In the genomic region with DNA sequence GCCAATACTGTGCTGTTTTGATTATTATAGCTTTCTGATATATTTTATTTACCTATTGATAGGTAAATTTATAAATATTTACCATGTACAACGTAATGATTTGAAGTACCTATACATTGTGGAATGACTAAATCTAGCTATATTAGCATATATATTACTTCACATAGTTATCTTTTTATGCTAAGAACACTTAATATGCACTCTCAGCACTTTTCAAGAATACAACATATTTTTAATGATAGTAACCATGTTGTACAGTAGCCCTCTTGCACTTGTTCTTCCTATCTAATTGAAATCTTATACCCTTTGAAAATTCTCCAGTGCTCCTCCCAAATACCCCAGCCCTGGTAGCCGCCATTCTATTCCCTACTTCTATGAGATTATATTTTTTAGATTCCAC, we compare ENCODE assay signal across 24 cellular contexts.
DNase-seq lines count a peak whose midpoint lies in the region; ATAC-seq, FAIRE-seq and TF ChIP-seq lines count a peak whose summit lies in the region.
"Had no signal": no experiment of that assay in that cellular context is flagged by ENCODE, and none has a peak within 500 bp of the region (broad histone marks: within the 10 kb centered on the region; RNA-seq: fewer than 3 reads in every experiment).

No MANE protein-coding gene starts in this region.

- in situ Hi-C loops in HepG2 (cut with HindIII; ENCODE audit: extremely low pct_ligation_motif_present, low pct_unique_long_range_greater_than_20kb), result no loop called here
- in situ Hi-C loops in K562 (cut with MboI), result no loop called here

- ATAC-seq in HepG2 (no peak), right lobe of liver (no peak), K562 (no peak), HG02981 (IDR thresholded peaks at IDR 0.05; ENCODE audit: unreplicated experiment) (no peak)
- ATAC-seq: GM12878 had no signal

- TF ChIP-seq RAD21 in HepG2 (CRISPR knock-in tag; IDR thresholded peaks at IDR 0.05), result no peak
- TF ChIP-seq RAD21 in K562 (CRISPR knock-in tag; conservative IDR thresholded peaks at IDR 0.05 in 1 of 2, IDR thresholded peaks at IDR 0.05 in 1 of 2), result no peak

- H3K79me2 ChIP-seq in HepG2 (ENCODE audit: insufficient read depth, low read length) (no peaks in the 10 kb centered on the region), K562 (ENCODE audit: control insufficient read depth, insufficient read depth, low read length) (no peaks in the 10 kb centered on the region)

- H3K9me3 ChIP-seq in HepG2 (ENCODE audit: low read length), result peaks cover 83% of the 10 kb centered on the region
- H3K9me3 ChIP-seq in right lobe of liver, result peaks cover 0 to 6% (median 0%) of the 10 kb centered on the region in 4 donors
- no peaks in the 10 kb centered on the region for H3K9me3 ChIP-seq in K562 (replicated peaks; ENCODE audit: control insufficient read depth, insufficient read depth, low read depth, low read length)
- no peaks in the 10 kb centered on the region for H3K9me3 ChIP-seq in ascending aorta
- H3K9me3 ChIP-seq: BE2C, BLaER1 had no signal

- TF ChIP-seq CTCF in HepG2 (CRISPR knock-in tag; IDR thresholded peaks at IDR 0.05), result no peak
- no peak for TF ChIP-seq CTCF in right lobe of liver (IDR thresholded peaks at IDR 0.05)
- TF ChIP-seq CTCF in K562 (IDR thresholded peaks at IDR 0.05 in 2 of 3, conservative IDR thresholded peaks at IDR 0.05 in 1 of 3; ENCODE audit: insufficient read depth in 2 of 3, low read depth in 1 of 3, low read length in 3 of 3), result no peak
- no peak for TF ChIP-seq CTCF in ascending aorta (IDR thresholded peaks at IDR 0.05)

- H2AFZ ChIP-seq in HepG2 (ENCODE audit: low read length), result no peak overlapping the region
- no peak overlapping the region for H2AFZ ChIP-seq in K562 (ENCODE audit: low read depth, low read length)

- H3K4me1 ChIP-seq in HepG2 (ENCODE audit: insufficient read depth, low read length) (no peaks in the 10 kb centered on the region), right lobe of liver (no peaks in the 10 kb centered on the region), K562 (replicated peaks in 1 of 2; ENCODE audit: control insufficient read depth in 2 of 2, insufficient read depth in 2 of 2, low read length in 2 of 2) (no peaks in the 10 kb centered on the region), ascending aorta (no peaks in the 10 kb centered on the region)
- H3K4me1 ChIP-seq: BE2C, BLaER1 had no signal

- intact Hi-C loops in HepG2 (cut with micrococcal nuclease; ENCODE audit: unreplicated experiment) (no loop called here), right lobe of liver (cut with DNase I) (no loop called here), K562 (cut with micrococcal nuclease) (no loop called here), ascending aorta (cut with DNase I) (no loop called here)

- H4K20me1 ChIP-seq in HepG2 (ENCODE audit: insufficient read depth, low read length) (no peaks in the 10 kb centered on the region), K562 (replicated peaks; ENCODE audit: control insufficient read depth, insufficient read depth, low read length) (no peaks in the 10 kb centered on the region)
- H4K20me1 ChIP-seq: BLaER1 had no signal

- TF ChIP-seq EP300 in HepG2 (IDR thresholded peaks at IDR 0.05; ENCODE audit: low read depth in 2 of 2, low read length in 2 of 2), result no peak
- TF ChIP-seq EP300 in HepG2 (CRISPR knock-in tag; IDR thresholded peaks at IDR 0.05; ENCODE audit: borderline replicate concordance), result no peak
- no peak for TF ChIP-seq EP300 in K562 (IDR thresholded peaks at IDR 0.05; ENCODE audit: low read length)

- WGBS in HepG2 (ENCODE audit: low lambda C conversion rate), result 2% methylated on average over 2 of the region's 2 CpGs
- 56% methylated on average over 2 of the region's 2 CpGs for WGBS in right lobe of liver (ENCODE audit: insufficient coverage, low coverage, low lambda C conversion rate, missing lambda C conversion rate)
- 4% methylated on average over 2 of the region's 2 CpGs for WGBS in K562 (ENCODE audit: insufficient coverage, low coverage, missing lambda C conversion rate)

- H3K9ac ChIP-seq in HepG2 (ENCODE audit: insufficient read depth, low read depth, low read length) (no peak overlapping the region), K562 (ENCODE audit: insufficient read depth in 1 of 2, low read depth in 2 of 2, low read length in 2 of 2) (no peak overlapping the region)
- H3K9ac ChIP-seq: BLaER1 had no signal

- H3K4me2 ChIP-seq in HepG2 (ENCODE audit: low read depth, low read length) (no peak overlapping the region), K562 (ENCODE audit: insufficient read depth, low read length) (no peak overlapping the region)
- H3K4me2 ChIP-seq: BLaER1 had no signal

- CTCF ChIA-PET in HepG2 (lab: Yijun Ruan, JAX; ENCODE audit: low intra/inter-chr PET ratio, low total read pairs), result no interaction called here
- CTCF ChIA-PET in K562 (lab: Yijun Ruan, JAX; ENCODE audit: low intra/inter-chr PET ratio), result no interaction called here

- no peaks in the 10 kb centered on the region for H3K9me1 ChIP-seq in K562 (ENCODE audit: control insufficient read depth, insufficient read depth, low read length)

- H3K4me3 ChIP-seq in HepG2 (replicated peaks in 1 of 3; ENCODE audit: insufficient read depth in 1 of 3, low read depth in 2 of 3, low read length in 3 of 3), result no peak overlapping the region
- no peak overlapping the region for H3K4me3 ChIP-seq in right lobe of liver
- H3K4me3 ChIP-seq in K562, result no peak overlapping the region
- no peak overlapping the region for H3K4me3 ChIP-seq in ascending aorta
- H3K4me3 ChIP-seq: BLaER1, GM12878 had no signal

- H3K36me3 ChIP-seq in HepG2 (replicated peaks in 1 of 2; ENCODE audit: control insufficient read depth in 1 of 2, insufficient read depth in 2 of 2, low read length in 2 of 2) (no peaks in the 10 kb centered on the region), right lobe of liver (no peaks in the 10 kb centered on the region), K562 (ENCODE audit: control insufficient read depth, insufficient read depth, low read length) (no peaks in the 10 kb centered on the region), ascending aorta (no peaks in the 10 kb centered on the region)
- H3K36me3 ChIP-seq: BE2C, BLaER1 had no signal

- DNase-seq in HepG2 (ENCODE audit: low spot score), result no peak
- DNase-seq in right lobe of liver, result no peak
- no peak for DNase-seq in K562 (ENCODE audit: extremely low read depth in 1 of 4, low spot score in 3 of 4)
- no peak for DNase-seq in ascending aorta (ENCODE audit: low spot score in 2 of 2)
- DNase-seq: ACHN; BE2C; C1 segment of cervical spinal cord; CD4-positive, alpha-beta memory T cell; CD4-positive, CD25-positive, alpha-beta regulatory T cell; CD8-positive, alpha-beta memory T cell; COR-L47; DMS 273 treated with DMSO at 0.1 percent for 48 hours; DMS153; DMS53; DMS79; DND-41; EL; GDM1 had no signal

- FAIRE-seq in HepG2 (lab: Jason Lieb, UNC), result no peak
- no peak for FAIRE-seq in K562 (lab: Jason Lieb, UNC)
- FAIRE-seq: GM12878, GM12892, GM18507 had no signal

- no peak for TF ChIP-seq POLR2A in HepG2 (IDR thresholded peaks at IDR 0.05; ENCODE audit: insufficient read depth in 1 of 2, low read depth in 2 of 2, low read length in 2 of 2)
- TF ChIP-seq POLR2A in right lobe of liver (IDR thresholded peaks at IDR 0.05), result no peak
- TF ChIP-seq POLR2A in K562 (conservative IDR thresholded peaks at IDR 0.05), result no peak

- BruUV-seq in HepG2 (replicated peaks; lab: Mats Ljungman, UMichigan), result no TSS peak
- no TSS peak for BruUV-seq in K562 (replicated peaks; lab: Mats Ljungman, UMichigan)

- POLR2A ChIA-PET in HepG2 (lab: Yijun Ruan, JAX) (no interaction called here), K562 (lab: Yijun Ruan, JAX) (no interaction called here)

- H3K27ac ChIP-seq in HepG2 (ENCODE audit: extremely low read length, insufficient read depth, low read length) (no peak overlapping the region), right lobe of liver (no peak overlapping the region), K562 (ENCODE audit: extremely low read depth, low read depth, low read length) (no peak overlapping the region), ascending aorta (no peak overlapping the region)
- H3K27ac ChIP-seq: 22Rv1, BLaER1 had no signal

- no peaks in the 10 kb centered on the region for H3K27me3 ChIP-seq in HepG2 (ENCODE audit: control insufficient read depth in 1 of 2, insufficient read depth in 2 of 2, low read length in 2 of 2)
- H3K27me3 ChIP-seq in right lobe of liver, result no peaks in the 10 kb centered on the region
- H3K27me3 ChIP-seq in K562 (ENCODE audit: control insufficient read depth in 2 of 2, insufficient read depth in 2 of 2, low read length in 2 of 2), result no peaks in the 10 kb centered on the region
- H3K27me3 ChIP-seq in ascending aorta, result no peaks in the 10 kb centered on the region
- H3K27me3 ChIP-seq: BE2C, BLaER1 had no signal

TF ChIP-seq in HepG2, 621 proteins besides CTCF, POLR2A, EP300 and RAD21:
- TF ChIP-seq ZNF367 (CRISPR knock-in tag; IDR thresholded peaks at IDR 0.05; ENCODE audit: borderline replicate concordance), result no peak
- peak; percentile 90 for TF ChIP-seq MAFF (IDR thresholded peaks at IDR 0.05; ENCODE audit: low read depth, low read length)
- TF ChIP-seq ARNT2 (CRISPR knock-in tag; IDR thresholded peaks at IDR 0.05; ENCODE audit: low read depth), result no peak
- peak; percentile 86 to 95 for TF ChIP-seq MAFK (conservative IDR thresholded peaks at IDR 0.05 in 1 of 2, IDR thresholded peaks at IDR 0.05 in 1 of 2; ENCODE audit: low read length in 2 of 2)

TF ChIP-seq in K562, 482 proteins besides CTCF, POLR2A, EP300 and RAD21 (continues in another document):
- TF ChIP-seq MIER1 (IDR thresholded peaks at IDR 0.05; ENCODE audit: low read depth) (no peak), ZFP36 (IDR thresholded peaks at IDR 0.05; ENCODE audit: low read depth, low read length, partially characterized antibody) (no peak)
- TF ChIP-seq, protein P1, sequence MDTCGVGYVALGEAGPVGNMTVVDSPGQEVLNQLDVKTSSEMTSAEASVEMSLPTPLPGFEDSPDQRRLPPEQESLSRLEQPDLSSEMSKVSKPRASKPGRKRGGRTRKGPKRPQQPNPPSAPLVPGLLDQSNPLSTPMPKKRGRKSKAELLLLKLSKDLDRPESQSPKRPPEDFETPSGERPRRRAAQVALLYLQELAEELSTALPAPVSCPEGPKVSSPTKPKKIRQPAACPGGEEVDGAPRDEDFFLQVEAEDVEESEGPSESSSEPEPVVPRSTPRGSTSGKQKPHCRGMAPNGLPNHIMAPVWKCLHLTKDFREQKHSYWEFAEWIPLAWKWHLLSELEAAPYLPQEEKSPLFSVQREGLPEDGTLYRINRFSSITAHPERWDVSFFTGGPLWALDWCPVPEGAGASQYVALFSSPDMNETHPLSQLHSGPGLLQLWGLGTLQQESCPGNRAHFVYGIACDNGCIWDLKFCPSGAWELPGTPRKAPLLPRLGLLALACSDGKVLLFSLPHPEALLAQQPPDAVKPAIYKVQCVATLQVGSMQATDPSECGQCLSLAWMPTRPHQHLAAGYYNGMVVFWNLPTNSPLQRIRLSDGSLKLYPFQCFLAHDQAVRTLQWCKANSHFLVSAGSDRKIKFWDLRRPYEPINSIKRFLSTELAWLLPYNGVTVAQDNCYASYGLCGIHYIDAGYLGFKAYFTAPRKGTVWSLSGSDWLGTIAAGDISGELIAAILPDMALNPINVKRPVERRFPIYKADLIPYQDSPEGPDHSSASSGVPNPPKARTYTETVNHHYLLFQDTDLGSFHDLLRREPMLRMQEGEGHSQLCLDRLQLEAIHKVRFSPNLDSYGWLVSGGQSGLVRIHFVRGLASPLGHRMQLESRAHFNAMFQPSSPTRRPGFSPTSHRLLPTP (IDR thresholded peaks at IDR 0.05; ENCODE audit: borderline replicate concordance, extremely low read depth, insufficient read length), result no peak
